ENCODE assay signal across 1 cellular context in genomic region chr14:24332094-24332983, GRCh38.
TF ChIP-seq lines count a peak whose summit lies in the region.

No MANE protein-coding gene starts in this region.

TF ChIP-seq in neural cell, 6 proteins besides CTCF, POLR2A, EP300 and RAD21:
- TF ChIP-seq REST (IDR thresholded peaks at IDR 0.05; ENCODE audit: borderline replicate concordance) = no peak
- TF ChIP-seq SMC3 (conservative IDR thresholded peaks at IDR 0.05; ENCODE audit: poor library complexity) = peak; percentile 56
